8 cellular contexts compared by ENCODE assay signal in the genomic region with DNA sequence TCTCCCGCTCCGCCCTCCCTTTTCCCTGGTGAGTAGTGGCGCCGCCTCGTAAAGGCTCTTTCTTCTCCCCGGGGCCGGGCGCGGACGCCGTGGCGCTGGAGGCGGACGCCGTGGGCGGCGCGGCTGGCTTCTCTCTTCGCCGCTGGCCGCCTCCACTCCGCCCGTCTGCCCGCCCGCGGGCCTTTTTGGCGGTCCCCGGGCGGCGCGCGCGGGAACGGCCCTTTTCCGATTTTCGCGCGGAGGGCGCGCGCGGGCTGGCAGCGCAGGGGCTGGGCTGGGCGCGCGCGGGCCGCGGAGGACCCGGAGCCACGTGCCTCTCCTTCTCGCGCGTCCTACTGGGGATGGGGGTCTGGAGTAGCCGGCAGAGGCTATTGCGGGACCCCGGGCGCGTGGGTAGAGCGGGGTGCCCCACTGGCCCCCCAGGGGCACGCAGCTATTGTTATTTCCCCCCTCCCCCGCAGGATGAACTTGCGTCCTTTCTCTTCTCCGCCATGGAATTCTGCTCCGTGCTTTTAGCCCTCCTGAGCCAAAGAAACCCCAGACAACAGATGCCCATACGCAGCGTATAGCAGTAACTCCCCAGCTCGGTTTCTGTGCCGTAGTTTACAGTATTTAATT.
A peak's percentile ranks its signal among the peaks of the same experiment; 100 is the strongest.
DNase-seq lines count a peak whose midpoint lies in the region; ATAC-seq and TF ChIP-seq lines count a peak whose summit lies in the region.

No MANE protein-coding gene starts in this region.

- H3K36me3 ChIP-seq in BLaER1 treated with 17β-estradiol and CSF1 and Interleukin-3, amounts not matched to agents 10 nM and 100 nM = peaks cover 45 to 50% (median 46%) of the 10 kb centered on the region in 11 experiments
- peaks cover 13 to 14% of the 10 kb centered on the region in 2 donors for H3K36me3 ChIP-seq in duodenal mucosa (ENCODE audit: control insufficient read depth in 1 of 2, insufficient read depth in 2 of 2, low read length in 2 of 2)
- no peaks in the 10 kb centered on the region for H3K36me3 ChIP-seq in mucosa of stomach (ENCODE audit: control insufficient read depth, insufficient read depth, low read length)
- H3K36me3 ChIP-seq in tibial artery = peaks cover 0 to 28% (median 16%) of the 10 kb centered on the region in 3 donors

- H3K4me3 Mint-ChIP-seq in T-helper 2 cell treated with Interferon-gamma antibody and Interleukin-4, amounts not matched to agents 5 μg/mL and 100 μg/mL, for 36 hours = peak overlapping the region; percentile 96

- H3K27me3 Mint-ChIP-seq in T-helper 2 cell treated with Interferon-gamma antibody and Interleukin-4, amounts not matched to agents 5 μg/mL and 100 μg/mL, for 36 hours (ENCODE audit: low read depth) = no peaks in the 10 kb centered on the region

- H3K9me3 Mint-ChIP-seq in T-helper 2 cell treated with Interferon-gamma antibody and Interleukin-4, amounts not matched to agents 5 μg/mL and 100 μg/mL, for 36 hours = no peaks in the 10 kb centered on the region

- ATAC-seq in GM19372 (IDR thresholded peaks at IDR 0.05; ENCODE audit: low read depth, unreplicated experiment) (peak; percentile 26), HG03469 (IDR thresholded peaks at IDR 0.05; ENCODE audit: unreplicated experiment) (peak; percentile 10)

- peak overlapping the region; percentile 87 to 98 (median 97) for H3K27ac ChIP-seq in BLaER1 treated with 17β-estradiol and CSF1 and Interleukin-3, amounts not matched to agents 10 nM and 100 nM
- H3K27ac ChIP-seq in duodenal mucosa (ENCODE audit: low read depth, low read length) (peak overlapping the region; percentile 96), tibial artery (peak overlapping the region; percentile 89 to 94)

- peak overlapping the region; percentile 84 to 99 (median 95) for H3K4me3 ChIP-seq in BLaER1 treated with 17β-estradiol and CSF1 and Interleukin-3, amounts not matched to agents 10 nM and 100 nM
- H3K4me3 ChIP-seq in duodenal mucosa (ENCODE audit: low read depth in 1 of 2, low read length in 2 of 2) = peak overlapping the region; percentile 69 to 85
- peak overlapping the region; percentile 32 for H3K4me3 ChIP-seq in mucosa of stomach (ENCODE audit: low read length)
- H3K4me3 ChIP-seq in tibial artery = peak overlapping the region; percentile 68 to 79

- peak overlapping the region; percentile 91 for H3K27ac Mint-ChIP-seq in T-helper 2 cell treated with Interferon-gamma antibody and Interleukin-4, amounts not matched to agents 5 μg/mL and 100 μg/mL, for 36 hours

- H3K4me2 ChIP-seq in BLaER1 treated with 17β-estradiol and CSF1 and Interleukin-3, amounts not matched to agents 10 nM and 100 nM = peak overlapping the region; percentile 77 to 98 (median 91)

- intact Hi-C loops in tibial artery (cut with DNase I; ENCODE audit: low total_unique reads) = loop anchor here (5.0 to 10.0 kb wide), 2 partner anchors 61 to 164 kb away; partner anchors contain the start of genes CHCHD5 and TTL

- peaks cover 62% of the 10 kb centered on the region for H3K4me1 Mint-ChIP-seq in T-helper 2 cell treated with Interferon-gamma antibody and Interleukin-4, amounts not matched to agents 5 μg/mL and 100 μg/mL, for 36 hours (ENCODE audit: low read depth)

- no peak for TF ChIP-seq CTCF in tibial artery (IDR thresholded peaks at IDR 0.05)

- H3K4me1 ChIP-seq in BLaER1 treated with 17β-estradiol and CSF1 and Interleukin-3, amounts not matched to agents 10 nM and 100 nM = peaks cover 44 to 80% (median 68%) of the 10 kb centered on the region in 10 experiments
- H3K4me1 ChIP-seq in duodenal mucosa (ENCODE audit: control insufficient read depth in 1 of 2, insufficient read depth in 2 of 2, low read length in 2 of 2) (peaks cover 32 to 37% of the 10 kb centered on the region in 2 donors), mucosa of stomach (ENCODE audit: control insufficient read depth, insufficient read depth, low read length) (peaks cover 24% of the 10 kb centered on the region), tibial artery (peaks cover 0 to 36% (median 15%) of the 10 kb centered on the region in 4 donors)

- H3K9ac ChIP-seq in BLaER1 treated with 17β-estradiol and CSF1 and Interleukin-3, amounts not matched to agents 10 nM and 100 nM = peak overlapping the region; percentile 93 to 99 (median 97)
- H3K9ac ChIP-seq in duodenal mucosa (ENCODE audit: low read depth in 1 of 2, low read length in 2 of 2) = peak overlapping the region; percentile 75 to 79
- peak overlapping the region; percentile 88 for H3K9ac ChIP-seq in mucosa of stomach (ENCODE audit: low read length)

- DNase-seq in T-helper 2 cell treated with Interferon-gamma antibody and Interleukin-4, amounts not matched to agents 5 μg/mL and 100 μg/mL, for 36 hours (ENCODE audit: low spot score) = no peak
- no peak for DNase-seq in tibial artery
- DNase-seq in Kasumi-1 (lab: John Stamatoyannopoulos, UW) = no peak

- H4K20me1 ChIP-seq in BLaER1 treated with 17β-estradiol and CSF1 and Interleukin-3, amounts not matched to agents 10 nM and 100 nM = peaks cover 50 to 54% (median 53%) of the 10 kb centered on the region in 11 experiments

- H3K36me3 Mint-ChIP-seq in T-helper 2 cell treated with Interferon-gamma antibody and Interleukin-4, amounts not matched to agents 5 μg/mL and 100 μg/mL, for 36 hours (ENCODE audit: low read depth) = peaks cover 49% of the 10 kb centered on the region

- no peaks in the 10 kb centered on the region for H3K9me3 ChIP-seq in BLaER1 treated with 17β-estradiol and CSF1 and Interleukin-3, amounts not matched to agents 10 nM and 100 nM (replicated peaks in 1 of 11)
- H3K9me3 ChIP-seq in duodenal mucosa (ENCODE audit: control insufficient read depth in 1 of 2, low read length in 2 of 2) (no peaks in the 10 kb centered on the region), mucosa of stomach (ENCODE audit: control insufficient read depth, low read length) (no peaks in the 10 kb centered on the region), tibial artery (no peaks in the 10 kb centered on the region)

- no peaks in the 10 kb centered on the region for H3K27me3 ChIP-seq in BLaER1 treated with 17β-estradiol and CSF1 and Interleukin-3, amounts not matched to agents 10 nM and 100 nM
- no peaks in the 10 kb centered on the region for H3K27me3 ChIP-seq in duodenal mucosa (ENCODE audit: control insufficient read depth in 1 of 2, insufficient read depth in 2 of 2, low read length in 2 of 2)
- H3K27me3 ChIP-seq in mucosa of stomach (ENCODE audit: control insufficient read depth, insufficient read depth, low read length) = no peaks in the 10 kb centered on the region
- no peaks in the 10 kb centered on the region for H3K27me3 ChIP-seq in tibial artery

Comparison
In these comparisons a context has a peak if more than half of its experiments do, and no peak if none do; other contexts are left out.
1. H3K4me3 ChIP-seq: peak in every context shown above with its lines; median percentile 95 in BLaER1 treated with 17β-estradiol and CSF1 and Interleukin-3, amounts not matched to agents 10 nM and 100 nM; 77 in duodenal mucosa; 74 in tibial artery; 32 in mucosa of stomach.